Comparison of ENCODE assay signal across 11 cellular contexts in genomic region chr4:8871417-8872401, GRCh38. TPM values are rescaled to one million over a fixed set of nuclear protein-coding genes. Genes with fewer than 3 reads are reported as not detected.
DNase-seq lines count a peak whose midpoint lies in the region; ATAC-seq, FAIRE-seq and TF ChIP-seq lines count a peak whose summit lies in the region.
"Had no signal": no experiment of that assay in that cellular context is flagged by ENCODE, and none has a peak within 500 bp of the region (broad histone marks: within the 10 kb centered on the region; RNA-seq: fewer than 3 reads in every experiment).

TSS of gene HMX1 (minus strand) at chr4:8871839. CDS start at chr4:8871614, 225 bp downstream.

- no peak within 1 kb of the TSS for H3K23ac ChIP-seq in H1 (ENCODE audit: insufficient read length)

- WGBS in HUES64 = under 1% methylated on average over 126 of the region's 134 CpGs
- 3% methylated on average over 38 of the region's 134 CpGs; no CpG with 5 or more reads in 1 of the 2 experiments for WGBS in H1 (ENCODE audit: extremely low coverage in 1 of 2, insufficient coverage in 1 of 2, insufficient read length in 1 of 2, insufficient replicate concordance in 2 of 2, low coverage in 1 of 2, low lambda C conversion rate in 2 of 2, missing lambda C conversion rate in 1 of 2), 2 experiments

- TF ChIP-seq POLR2A in H1 (IDR thresholded peaks at IDR 0.05; ENCODE audit: control extremely low read depth in 1 of 2, low read depth in 2 of 2, low read length in 2 of 2) = no peak

- ATAC-seq in GM19463 (IDR thresholded peaks at IDR 0.05; ENCODE audit: unreplicated experiment) = no peak
- ATAC-seq: activated CD4-positive, CD25-positive, alpha-beta regulatory T cell treated with anti-CD3 and anti-CD28 coated beads, Interleukin-2, amount 50 U/mL, for 24 hours; sciatic nerve had no signal

- H3K4me2 ChIP-seq in H1 (ENCODE audit: insufficient read depth in 1 of 2, low read depth in 2 of 2, low read length in 2 of 2) = peak within 1 kb of the TSS; percentile 65 to 66

- H3K27me3 Mint-ChIP-seq in Caco-2 (ENCODE audit: insufficient read depth, unreplicated experiment) = peaks cover 32% of the 10 kb centered on the region
- peaks cover 88% of the 10 kb centered on the region for H3K27me3 Mint-ChIP-seq in nephron (ENCODE audit: low read depth)

- peak; percentile 37 to 52 for DNase-seq in Caco-2
- peak in 1 of 2 experiments; percentile 85 for DNase-seq in H1 (ENCODE audit: low read depth in 1 of 2, low spot score in 2 of 2)
- no peak for DNase-seq in NOMO-1 treated with DMSO at 0.1 percent for 48 hours (lab: John Stamatoyannopoulos, UW; ENCODE audit: unreplicated experiment)
- DNase-seq in mesenteric fat pad (ENCODE audit: low spot score) = no peak
- DNase-seq in NK-92 (lab: John Stamatoyannopoulos, UW; ENCODE audit: unreplicated experiment) = no peak
- DNase-seq: central memory CD4-positive, alpha-beta T cell had no signal

- no peak within 1 kb of the TSS for H3K4ac ChIP-seq in H1 (replicated peaks; ENCODE audit: insufficient read length, low read depth, low read length)

- peaks cover 2% of the 10 kb centered on the region for H3K23me2 ChIP-seq in H1 (ENCODE audit: low read depth, low read length)

- no peak within 1 kb of the TSS for H2BK20ac ChIP-seq in H1 (ENCODE audit: low read length)

- no peak within 1 kb of the TSS for H2AK5ac ChIP-seq in H1 (ENCODE audit: low read depth, low read length)

- no peak for TF ChIP-seq CTCF in Caco-2 (IDR thresholded peaks at IDR 0.05; ENCODE audit: insufficient read depth in 1 of 2, low read depth in 1 of 2, low read length in 1 of 2, severe bottlenecking in 1 of 2, unreplicated experiment in 1 of 2)
- no peak for TF ChIP-seq CTCF in H1 (IDR thresholded peaks at IDR 0.05; ENCODE audit: control extremely low read depth in 1 of 3, insufficient read depth in 1 of 3, low read depth in 1 of 3, low read length in 3 of 3)
- no peak for TF ChIP-seq CTCF in nephron (IDR thresholded peaks at IDR 0.05; ENCODE audit: unreplicated experiment in 3 of 3)

- no peak within 1 kb of the TSS; the same call in 1 of the 2 replicates for H3K18ac ChIP-seq in H1 (ENCODE audit: extremely low read depth, low read length)

- H3K27ac Mint-ChIP-seq in Caco-2 (ENCODE audit: unreplicated experiment) (no peak within 1 kb of the TSS), nephron (no peak within 1 kb of the TSS)

- no peaks in the 10 kb centered on the region for H3K36me3 ChIP-seq in Caco-2 (ENCODE audit: control insufficient read depth, insufficient read depth, low read length)
- H3K36me3 ChIP-seq in HUES64 (ENCODE audit: insufficient read depth, low read length) = no peaks in the 10 kb centered on the region
- H3K36me3 ChIP-seq in H1 (ENCODE audit: control insufficient read depth in 2 of 4, insufficient read depth in 4 of 4, low read length in 3 of 4) = peaks cover 0 to 24% (median 0%) of the 10 kb centered on the region in 4 experiments; a peak in 1 of 8 replicates

- CTCF ChIA-PET in Caco-2 (lab: Charles Lee) (no interaction called here), H1 (lab: Charles Lee; ENCODE audit: partially characterized antibody) (no interaction called here)

- H4K8ac ChIP-seq in H1 (ENCODE audit: extremely low read depth, insufficient read depth, low read length) = peak within 1 kb of the TSS; percentile 23; the same call in 1 of the 2 replicates

- H3K4me3 Mint-ChIP-seq in Caco-2 (ENCODE audit: unreplicated experiment) (peak within 1 kb of the TSS; percentile 10), nephron (peak within 1 kb of the TSS; percentile 72 to 77 (median 75))

- peaks cover 8% of the 10 kb centered on the region for H3K4me1 Mint-ChIP-seq in Caco-2 (ENCODE audit: low read depth, unreplicated experiment)
- peaks cover 5% of the 10 kb centered on the region for H3K4me1 Mint-ChIP-seq in nephron

- H3K27me3 ChIP-seq in Caco-2 (replicated peaks; ENCODE audit: control insufficient read depth, insufficient read depth, low read length) (no peaks in the 10 kb centered on the region), HUES64 (ENCODE audit: insufficient read depth, low read length) (peaks cover 98% of the 10 kb centered on the region), H1 (replicated peaks in 1 of 4; ENCODE audit: control insufficient read depth in 3 of 4, extremely low read depth in 1 of 4, insufficient read depth in 3 of 4, low read length in 3 of 4) (peaks cover 97 to 99% (median 97%) of the 10 kb centered on the region in 4 experiments)

- no TSS peak for BruUV-seq in Caco-2 (replicated peaks; lab: Mats Ljungman, UMichigan)

- no peaks in the 10 kb centered on the region for H3K79me1 ChIP-seq in H1 (ENCODE audit: low read depth, low read length)

- no peak for TF ChIP-seq RAD21 in H1 (IDR thresholded peaks at IDR 0.05 in 1 of 2, conservative IDR thresholded peaks at IDR 0.05 in 1 of 2; ENCODE audit: low read depth in 2 of 2, low read length in 2 of 2)

- no peak within 1 kb of the TSS for H4K5ac ChIP-seq in H1 (ENCODE audit: insufficient read length, low read depth, low read length)

- H2BK15ac ChIP-seq in H1 (ENCODE audit: low read length) = no peak within 1 kb of the TSS

- no peak within 1 kb of the TSS for H2BK5ac ChIP-seq in H1 (ENCODE audit: low read depth, low read length)

- H3K79me2 ChIP-seq in H1 (ENCODE audit: control insufficient read depth in 1 of 2, insufficient read depth in 2 of 2, low read length in 2 of 2) = no peaks in the 10 kb centered on the region

- H4K20me1 ChIP-seq in H1 (replicated peaks in 1 of 2; ENCODE audit: control insufficient read depth in 1 of 2, insufficient read depth in 2 of 2, low read length in 2 of 2) = peaks cover 31 to 40% of the 10 kb centered on the region in 2 experiments

- no peak within 1 kb of the TSS for H4K91ac ChIP-seq in H1 (replicated peaks; ENCODE audit: insufficient read length, low read length)

- H3K56ac ChIP-seq in H1 (replicated peaks; ENCODE audit: insufficient read length, low read depth, low read length) = no peak within 1 kb of the TSS

- H3K4me1 ChIP-seq in Caco-2 = no peaks in the 10 kb centered on the region
- peaks cover 8% of the 10 kb centered on the region for H3K4me1 ChIP-seq in HUES64 (ENCODE audit: insufficient read depth, low read length)
- peaks cover 0 to 19% (median 8%) of the 10 kb centered on the region in 4 experiments; a peak in 6 of 7 replicates for H3K4me1 ChIP-seq in H1 (replicated peaks in 1 of 4; ENCODE audit: control insufficient read depth in 3 of 4, insufficient read depth in 4 of 4, low read length in 3 of 4)

- no peak within 1 kb of the TSS for H3K14ac ChIP-seq in H1 (ENCODE audit: insufficient read length)

- no peak for FAIRE-seq in H1 (lab: Jason Lieb, UNC)

- POLR2A ChIA-PET in Caco-2 (lab: Charles Lee) = no interaction called here
- POLR2A ChIA-PET in H1 (lab: Charles Lee; ENCODE audit: partially characterized antibody) = no interaction called here

- no peak for TF ChIP-seq EP300 in H1 (IDR thresholded peaks at IDR 0.05; ENCODE audit: borderline replicate concordance in 1 of 2, low read depth in 2 of 2, low read length in 2 of 2)

- H2BK120ac ChIP-seq in H1 (replicated peaks; ENCODE audit: low read depth, low read length) = no peak within 1 kb of the TSS

- H2AFZ ChIP-seq in H1 (ENCODE audit: low read length) = no peak within 1 kb of the TSS

- H2BK12ac ChIP-seq in H1 (ENCODE audit: low read depth, low read length) = peak within 1 kb of the TSS; percentile 55; the same call in 1 of the 2 replicates

- H3K9me3 Mint-ChIP-seq in Caco-2 (ENCODE audit: unreplicated experiment) = no peaks in the 10 kb centered on the region
- no peaks in the 10 kb centered on the region for H3K9me3 Mint-ChIP-seq in nephron

- H3K4me3 ChIP-seq in Caco-2 (ENCODE audit: low read depth, low read length) (no peak within 1 kb of the TSS), HUES64 (ENCODE audit: low read length) (peak within 1 kb of the TSS; percentile 36), H1 (ENCODE audit: extremely low read depth in 1 of 4, insufficient read depth in 2 of 4, low read depth in 3 of 4, low read length in 4 of 4) (peak within 1 kb of the TSS in 3 of 4 experiments; percentile 16 to 52 (median 27); a peak in 5 of 8 replicates)

- H3K36me3 Mint-ChIP-seq in Caco-2 (ENCODE audit: insufficient read depth, unreplicated experiment) = no peaks in the 10 kb centered on the region
- no peaks in the 10 kb centered on the region for H3K36me3 Mint-ChIP-seq in nephron (ENCODE audit: low read depth)

- H3K27ac ChIP-seq in HUES64 (ENCODE audit: low read depth, low read length) (no peak within 1 kb of the TSS), H1 (ENCODE audit: low read depth, low read length) (no peak within 1 kb of the TSS)

- H3K9me3 ChIP-seq in Caco-2 (no peaks in the 10 kb centered on the region), HUES64 (ENCODE audit: insufficient read depth, low read depth, low read length) (no peaks in the 10 kb centered on the region), H1 (ENCODE audit: insufficient read depth in 2 of 2, low read depth in 1 of 2, low read length in 1 of 2) (no peaks in the 10 kb centered on the region; a peak in 1 of 4 replicates)

- intact Hi-C loops in Caco-2 (cut with micrococcal nuclease; ENCODE audit: unreplicated experiment) = no loop called here

- H3K9ac ChIP-seq in HUES64 (ENCODE audit: low read depth, low read length) (no peak within 1 kb of the TSS), H1 (replicated peaks in 1 of 4; ENCODE audit: extremely low read depth in 1 of 4, low read depth in 3 of 4, low read length in 3 of 4) (no peak within 1 kb of the TSS)

TF ChIP-seq in H1, 55 proteins besides CTCF, POLR2A, EP300 and RAD21:
- TF ChIP-seq SUZ12 (IDR thresholded peaks at IDR 0.05; ENCODE audit: low read length) (peak; percentile 62), MAX (IDR thresholded peaks at IDR 0.05) (no peak), JUN (IDR thresholded peaks at IDR 0.05; ENCODE audit: low read depth, low read length) (no peak), CEBPB (IDR thresholded peaks at IDR 0.05; ENCODE audit: low read depth, low read length) (no peak)

RNA-seq across cellular contexts. Expression of gene HMX1, which starts in this region (rescaled TPM):
- total RNA-seq in Caco-2 (2022) (0.20 TPM in 1 of 2 replicates, not detected in the other), mesenteric fat pad (not detected)
- 0.25 TPM for polyA plus RNA-seq in HUES64 (2013, experiment 1 of 2)
- 0.13 TPM for polyA plus RNA-seq in HUES64 (2013, experiment 2 of 2)
- 0.26 and 0.34 TPM in 2 replicates for total RNA-seq in H1 (2021; fragmentation: NEBNext Ultra II Directional; extraction: Animal tissue kit (Norgen Biotek cat#: 25700))
- polyA plus RNA-seq in H1 (2011; rRNA removed) = 0.08 TPM in 1 of 2 replicates, not detected in the other
- 0.10 TPM for polyA plus RNA-seq in H1 (2011; cell fraction: cytosol; rRNA removed)
- 0.07 TPM for polyA plus RNA-seq in H1 (2011; cell fraction: nucleus; rRNA removed)
- not detected in 4 replicates for polyA plus RNA-seq in H1 (2012, experiment 1 of 2)
- not detected for polyA plus RNA-seq in H1 (2012, experiment 2 of 2)
- 0.18 TPM for polyA plus RNA-seq in H1 (2013, experiment 1 of 2)
- 0.06 TPM for polyA plus RNA-seq in H1 (2013, experiment 2 of 2)
- polyA minus RNA-seq in H1 (2011; rRNA and poly(A)+ RNA removed) = not detected in 2 replicates
- polyA minus RNA-seq in H1 (2011; cell fraction: cytosol; rRNA and poly(A)+ RNA removed) = not detected
- not detected for polyA minus RNA-seq in H1 (2011; cell fraction: nucleus; rRNA and poly(A)+ RNA removed)
- total RNA-seq: sciatic nerve had no signal

Comparison
In these comparisons a context has a peak if more than half of its experiments do, and no peak if none do; other contexts are left out.
1. Peak in DNase-seq in Caco-2; RNA of the gene not detected or under 1 TPM.